Comparison of ENCODE assay signal across 8 cellular contexts in the genomic region with DNA sequence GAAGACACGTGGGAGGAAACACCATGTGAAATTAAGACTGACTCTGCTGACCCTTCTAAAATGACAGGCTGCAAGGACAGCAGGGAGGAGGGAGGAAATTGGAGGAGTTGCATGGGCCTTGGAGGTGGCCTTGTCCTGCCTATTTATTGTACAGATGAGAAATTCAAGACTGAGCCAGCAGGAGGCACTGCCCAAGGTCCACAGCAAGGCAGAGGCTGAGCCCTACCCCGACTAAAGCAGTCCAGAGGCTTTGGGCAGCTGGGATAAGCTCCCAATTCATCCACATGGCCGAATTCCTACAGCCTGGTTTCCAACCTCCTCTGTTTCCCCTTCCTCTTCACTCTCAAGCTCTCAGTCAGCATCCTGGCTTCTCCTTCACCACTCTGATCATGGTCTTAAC.
DNase-seq lines count a peak whose midpoint lies in the region; ATAC-seq and TF ChIP-seq lines count a peak whose summit lies in the region.

No MANE protein-coding gene starts in this region.

- in situ Hi-C loops in ACHN (cut with HindIII; ENCODE audit: low pct_ligation_motif_present, low pct_unique_long_range_greater_than_20kb, low sequenced_read_pairs), result no loop called here

- ATAC-seq in GM21528 (IDR thresholded peaks at IDR 0.05; ENCODE audit: low FRiP score, unreplicated experiment), result no peak
- no peak for ATAC-seq in GM21367 (IDR thresholded peaks at IDR 0.05; ENCODE audit: unreplicated experiment)

- H3K4me1 Mint-ChIP-seq in activated CD4-positive, alpha-beta memory T cell treated with anti-CD3 and anti-CD28 coated beads for 36 hours (ENCODE audit: low read depth), result no peaks in the 10 kb centered on the region

- H3K36me3 Mint-ChIP-seq in activated CD4-positive, alpha-beta memory T cell treated with anti-CD3 and anti-CD28 coated beads for 36 hours, result no peaks in the 10 kb centered on the region

- CTCF ChIA-PET in activated CD4-positive, alpha-beta memory T cell treated with anti-CD3 and anti-CD28 coated beads for 36 hours (lab: Charles Lee), result interaction anchor here (0.6 to 4.5 kb wide), 3 partner anchors 9 to 343 kb away, joined by 3 to 37 read pairs (median 4); no protein-coding TSS in a partner anchor

- no peak overlapping the region for H3K27ac Mint-ChIP-seq in activated CD4-positive, alpha-beta memory T cell treated with anti-CD3 and anti-CD28 coated beads for 36 hours

- intact Hi-C loops in activated CD4-positive, alpha-beta memory T cell treated with anti-CD3 and anti-CD28 coated beads for 36 hours (cut with micrococcal nuclease), result loop anchor here (2.0 to 10.0 kb wide), 2 partner anchors 212 to 342 kb away; partner anchors contain the start of gene ZMIZ1

- peak; percentile 44 for DNase-seq in ACHN
- DNase-seq in GM20000 (ENCODE audit: low spot score), result peak; percentile 25
- peak; percentile 32 for DNase-seq in activated CD4-positive, alpha-beta memory T cell treated with anti-CD3 and anti-CD28 coated beads for 36 hours
- DNase-seq in iPS-NIHi7 (ENCODE audit: extremely low spot score), result peak; percentile 79
- no peak for DNase-seq in NCI-H1930 (lab: John Stamatoyannopoulos, UW)
- DNase-seq in GM19238 (ENCODE audit: insufficient read length, low spot score), result no peak

- POLR2A ChIA-PET in activated CD4-positive, alpha-beta memory T cell treated with anti-CD3 and anti-CD28 coated beads for 36 hours (lab: Charles Lee), result interaction anchor here (0.7 kb wide), 1 partner anchor 264 kb away, joined by 5 read pairs; no protein-coding TSS in a partner anchor

- H3K9me3 Mint-ChIP-seq in activated CD4-positive, alpha-beta memory T cell treated with anti-CD3 and anti-CD28 coated beads for 36 hours, result no peaks in the 10 kb centered on the region

- TF ChIP-seq CTCF in GM20000 (IDR thresholded peaks at IDR 0.05; ENCODE audit: extremely low read depth, missing control alignments), result no peak

- H3K27me3 Mint-ChIP-seq in activated CD4-positive, alpha-beta memory T cell treated with anti-CD3 and anti-CD28 coated beads for 36 hours, result no peaks in the 10 kb centered on the region

- no peak overlapping the region for H3K4me3 Mint-ChIP-seq in activated CD4-positive, alpha-beta memory T cell treated with anti-CD3 and anti-CD28 coated beads for 36 hours

Comparison
In these comparisons a context has a peak if more than half of its experiments do, and no peak if none do; other contexts are left out.
1. DNase-seq: peak in ACHN (single experiment), GM20000 (single experiment), activated CD4-positive, alpha-beta memory T cell treated with anti-CD3 and anti-CD28 coated beads for 36 hours (single experiment) and iPS-NIHi7 (single experiment); none in NCI-H1930 (0 of 2) and GM19238 (single experiment).